Comparison of ENCODE assay signal across 13 cellular contexts in the genomic region with DNA sequence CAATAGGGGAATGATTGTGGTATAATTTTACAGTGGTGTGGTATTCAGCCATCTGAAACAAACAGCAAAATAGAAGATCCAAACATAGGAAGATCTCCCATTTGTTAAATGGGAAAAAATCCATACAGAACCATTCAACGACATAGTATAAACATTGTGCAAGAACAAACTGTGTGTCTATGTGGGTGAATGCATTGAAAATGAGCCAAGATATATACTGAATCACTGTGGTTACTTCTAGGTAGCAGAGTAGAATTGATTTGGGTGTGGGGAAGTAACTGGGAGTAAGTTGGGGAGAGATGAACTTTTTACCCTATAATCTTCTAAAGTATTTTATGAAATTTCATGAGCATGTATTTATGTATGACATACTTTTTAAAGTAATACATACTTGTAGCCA.
DNase-seq lines count a peak whose midpoint lies in the region; ATAC-seq and TF ChIP-seq lines count a peak whose summit lies in the region.
"Had no signal": no experiment of that assay in that cellular context is flagged by ENCODE, and none has a peak within 500 bp of the region (broad histone marks: within the 10 kb centered on the region; RNA-seq: fewer than 3 reads in every experiment).

No MANE protein-coding gene starts in this region.

- POLR2A ChIA-PET in PC-9 (lab: Charles Lee; ENCODE audit: unreplicated experiment): no interaction called here

- no peaks in the 10 kb centered on the region for H4K20me1 ChIP-seq in GM23248 (ENCODE audit: insufficient read depth)
- no peaks in the 10 kb centered on the region for H4K20me1 ChIP-seq in PC-9 (ENCODE audit: insufficient read depth)

- peak; percentile 79 for DNase-seq in GM23248
- peak in 1 of 2 experiments; percentile 72 for DNase-seq in PC-9
- peak; percentile 45 for DNase-seq in epithelial cell of prostate (ENCODE audit: low read depth, low spot score)
- DNase-seq in non-pigmented ciliary epithelial cell (ENCODE audit: low read depth): peak; percentile 79
- no peak for DNase-seq in NCI-H2081 (lab: John Stamatoyannopoulos, UW)
- DNase-seq in lower leg skin (ENCODE audit: low spot score in 2 of 2): no peak
- DNase-seq in medulla oblongata (ENCODE audit: extremely low spot score): no peak
- DNase-seq: CD8-positive, alpha-beta T cell; NCI-H345; spleen had no signal

- no peak for ATAC-seq in GM19463 (IDR thresholded peaks at IDR 0.05; ENCODE audit: unreplicated experiment)
- ATAC-seq: activated T-helper 17 cell treated with anti-CD3 and anti-CD28 coated beads, Interleukin-2, amount 50 U/mL, for 72 hours; CD8-positive, alpha-beta T cell had no signal

- H3K4me1 ChIP-seq in GM23248 (ENCODE audit: insufficient read depth) (peaks cover 9% of the 10 kb centered on the region), PC-9 (replicated peaks; ENCODE audit: insufficient read depth) (peaks cover 15% of the 10 kb centered on the region)

- no peak overlapping the region for H3K9ac ChIP-seq in GM23248

- no peaks in the 10 kb centered on the region for H3K9me2 ChIP-seq in GM23248 (ENCODE audit: insufficient read depth)
- no peaks in the 10 kb centered on the region for H3K9me2 ChIP-seq in PC-9 (ENCODE audit: insufficient read depth)

- intact Hi-C loops in PC-9 (cut with micrococcal nuclease; ENCODE audit: unreplicated experiment) (no loop called here), lower leg skin (cut with DNase I; ENCODE audit: low total_unique reads) (no loop called here)

- H3K79me2 ChIP-seq in GM23248 (ENCODE audit: insufficient read depth): no peaks in the 10 kb centered on the region
- no peaks in the 10 kb centered on the region for H3K79me2 ChIP-seq in PC-9 (ENCODE audit: low read depth)

- BruUV-seq in PC-9 (replicated peaks; lab: Mats Ljungman, UMichigan): no TSS peak

- no peaks in the 10 kb centered on the region for H3K9me3 ChIP-seq in GM23248 (ENCODE audit: low read depth)
- no peaks in the 10 kb centered on the region for H3K9me3 ChIP-seq in PC-9 (ENCODE audit: insufficient read depth, low read depth)
- H3K9me3 ChIP-seq: spleen, thoracic aorta had no signal

- CTCF ChIA-PET in PC-9 (lab: Charles Lee): no interaction called here

- TF ChIP-seq CTCF in PC-9 (conservative IDR thresholded peaks at IDR 0.05) (no peak), lower leg skin (IDR thresholded peaks at IDR 0.05) (no peak)

- H3K27me3 ChIP-seq in GM23248 (replicated peaks; ENCODE audit: insufficient read depth) (peaks cover 19% of the 10 kb centered on the region; the same call in 1 of the 2 replicates), PC-9 (ENCODE audit: insufficient read depth, low read depth) (no peaks in the 10 kb centered on the region)
- H3K27me3 ChIP-seq: spleen had no signal

- H3K4me3 ChIP-seq in GM23248: no peak overlapping the region
- H3K4me3 ChIP-seq in PC-9: no peak overlapping the region
- H3K4me3 ChIP-seq in lower leg skin (ENCODE audit: low read depth, poor library complexity, severe bottlenecking): no peak overlapping the region
- H3K4me3 ChIP-seq: spleen, thoracic aorta had no signal

- peaks cover 3% of the 10 kb centered on the region; the same call in 1 of the 2 replicates for H3F3A ChIP-seq in GM23248 (ENCODE audit: insufficient read depth)
- H3F3A ChIP-seq in PC-9 (ENCODE audit: insufficient read depth, low read depth): no peaks in the 10 kb centered on the region

- H3K27ac ChIP-seq in GM23248 (no peak overlapping the region), PC-9 (no peak overlapping the region), epithelial cell of prostate (no peak overlapping the region)
- H3K27ac ChIP-seq: spleen, thoracic aorta had no signal

- H3K36me3 ChIP-seq in GM23248 (ENCODE audit: low read depth) (no peaks in the 10 kb centered on the region), PC-9 (ENCODE audit: low read depth) (no peaks in the 10 kb centered on the region)
- H3K36me3 ChIP-seq: spleen, thoracic aorta had no signal

- TF ChIP-seq POLR2A in lower leg skin (IDR thresholded peaks at IDR 0.05): no peak

- in situ Hi-C loops in GM23248 (cut with MboI): no loop called here

- H3K4me2 ChIP-seq in GM23248 (ENCODE audit: unreplicated experiment) (no peak overlapping the region), PC-9 (peak overlapping the region; percentile 20)

- WGBS in GM23248 (ENCODE audit: low coverage in 1 of 2, low lambda C conversion rate in 2 of 2, missing lambda C conversion rate in 2 of 2), 2 experiments: 3 to 4% methylated on average over 1 of the region's 1 CpG
- WGBS in lower leg skin, 2 donors: 44 to 65% methylated on average over 1 of the region's 1 CpG

- H2AFZ ChIP-seq in GM23248: no peak overlapping the region
- H2AFZ ChIP-seq in PC-9: no peak overlapping the region

Comparison
In these comparisons a context has a peak if more than half of its experiments do, and no peak if none do; other contexts are left out.
1. DNase-seq: peak in GM23248 (single experiment), epithelial cell of prostate (single experiment) and non-pigmented ciliary epithelial cell (single experiment); none in NCI-H2081 (0 of 2), lower leg skin (0 of 2) and medulla oblongata (single experiment).